ENCODE assay signal across 10 cellular contexts in genomic region chr6:85866373-85866740, GRCh38.
DNase-seq lines count a peak whose midpoint lies in the region; ATAC-seq and TF ChIP-seq lines count a peak whose summit lies in the region.
"Had no signal": no experiment of that assay in that cellular context is flagged by ENCODE, and none has a peak within 500 bp of the region (broad histone marks: within the 10 kb centered on the region; RNA-seq: fewer than 3 reads in every experiment).

No MANE protein-coding gene starts in this region.

- intact Hi-C loops in sigmoid colon (cut with DNase I), result loop anchor here (5.0 kb wide), 1 partner anchor 189 kb away; no protein-coding TSS in a partner anchor
- intact Hi-C loops in activated T-helper 1 cell treated with anti-CD3 and anti-CD28 coated beads, Interleukin-12 subunit alpha, Interleukin-12 subunit beta, Interleukin-2, Interleukin-4 antibody, amounts not matched to agents 30 ng/mL and 10 ng/mL and 1 ng/mL, durations not matched to agents 14 hours and 24 hours and 36 hours (cut with micrococcal nuclease), result no loop called here

- POLR2A ChIA-PET in BJ (lab: Charles Lee), result no interaction called here

- H3K9me3 Mint-ChIP-seq in activated T-helper 1 cell treated with anti-CD3 and anti-CD28 coated beads, Interleukin-12 subunit alpha, Interleukin-12 subunit beta, Interleukin-2, Interleukin-4 antibody, amounts not matched to agents 30 ng/mL and 10 ng/mL and 1 ng/mL, durations not matched to agents 14 hours and 24 hours and 36 hours, result no peaks in the 10 kb centered on the region

- H3K4me1 ChIP-seq in SJSA1 (replicated peaks), result peaks cover 17% of the 10 kb centered on the region
- H3K4me1 ChIP-seq in sigmoid colon, result peaks cover 0 to 38% (median 32%) of the 10 kb centered on the region in 4 donors

- H3K27ac Mint-ChIP-seq in activated T-helper 1 cell treated with anti-CD3 and anti-CD28 coated beads, Interleukin-12 subunit alpha, Interleukin-12 subunit beta, Interleukin-2, Interleukin-4 antibody, amounts not matched to agents 30 ng/mL and 10 ng/mL and 1 ng/mL, durations not matched to agents 14 hours and 24 hours and 36 hours, result no peak overlapping the region

- H3K4me3 ChIP-seq in BJ (ENCODE audit: low read depth, low read length) (peak overlapping the region; percentile 48), SJSA1 (peak overlapping the region; percentile 37), fibroblast of the aortic adventitia (ENCODE audit: low read depth, low read length) (peak overlapping the region; percentile 67), sigmoid colon (peak overlapping the region; percentile 30 to 52 (median 48))

- TF ChIP-seq EP300 in sigmoid colon (IDR thresholded peaks at IDR 0.05), result no peak

- H3K4me1 Mint-ChIP-seq in activated T-helper 1 cell treated with anti-CD3 and anti-CD28 coated beads, Interleukin-12 subunit alpha, Interleukin-12 subunit beta, Interleukin-2, Interleukin-4 antibody, amounts not matched to agents 30 ng/mL and 10 ng/mL and 1 ng/mL, durations not matched to agents 14 hours and 24 hours and 36 hours (ENCODE audit: low read depth), result no peaks in the 10 kb centered on the region

- no peaks in the 10 kb centered on the region for H3K27me3 ChIP-seq in BJ (ENCODE audit: control insufficient read depth, insufficient read depth, low read length)
- no peaks in the 10 kb centered on the region for H3K27me3 ChIP-seq in SJSA1 (replicated peaks)
- H3K27me3 ChIP-seq in sigmoid colon, result no peaks in the 10 kb centered on the region

- no peak for TF ChIP-seq POLR2A in sigmoid colon (IDR thresholded peaks at IDR 0.05)

- H3K4me3 Mint-ChIP-seq in activated T-helper 1 cell treated with anti-CD3 and anti-CD28 coated beads, Interleukin-12 subunit alpha, Interleukin-12 subunit beta, Interleukin-2, Interleukin-4 antibody, amounts not matched to agents 30 ng/mL and 10 ng/mL and 1 ng/mL, durations not matched to agents 14 hours and 24 hours and 36 hours, result no peak overlapping the region

- H3K27ac ChIP-seq in SJSA1 (peak overlapping the region; percentile 25; the same call in 1 of the 2 replicates), sigmoid colon (peak overlapping the region; percentile 71 to 85 (median 79))

- H3K27me3 Mint-ChIP-seq in activated T-helper 1 cell treated with anti-CD3 and anti-CD28 coated beads, Interleukin-12 subunit alpha, Interleukin-12 subunit beta, Interleukin-2, Interleukin-4 antibody, amounts not matched to agents 30 ng/mL and 10 ng/mL and 1 ng/mL, durations not matched to agents 14 hours and 24 hours and 36 hours (ENCODE audit: insufficient read depth), result no peaks in the 10 kb centered on the region

- no peaks in the 10 kb centered on the region for H3K36me3 Mint-ChIP-seq in activated T-helper 1 cell treated with anti-CD3 and anti-CD28 coated beads, Interleukin-12 subunit alpha, Interleukin-12 subunit beta, Interleukin-2, Interleukin-4 antibody, amounts not matched to agents 30 ng/mL and 10 ng/mL and 1 ng/mL, durations not matched to agents 14 hours and 24 hours and 36 hours (ENCODE audit: low read depth)

- CTCF ChIA-PET in BJ (lab: Yijun Ruan, JAX), result no interaction called here

- H3K9me3 ChIP-seq in SJSA1 (replicated peaks) (no peaks in the 10 kb centered on the region), sigmoid colon (no peaks in the 10 kb centered on the region)

- WGBS in sigmoid colon, 2 donors, result 51 to 63% methylated on average over 5 of the region's 5 CpGs

- TF ChIP-seq CTCF in BJ (IDR thresholded peaks at IDR 0.05; ENCODE audit: insufficient read depth, low read depth, low read length), result no peak
- TF ChIP-seq CTCF in fibroblast of the aortic adventitia (IDR thresholded peaks at IDR 0.05; ENCODE audit: insufficient read depth, low read length), result no peak
- TF ChIP-seq CTCF in sigmoid colon (IDR thresholded peaks at IDR 0.05), result no peak

- H3K36me3 ChIP-seq in BJ (ENCODE audit: control insufficient read depth, insufficient read depth, low read length), result no peaks in the 10 kb centered on the region
- no peaks in the 10 kb centered on the region for H3K36me3 ChIP-seq in SJSA1
- H3K36me3 ChIP-seq in sigmoid colon, result no peaks in the 10 kb centered on the region

- DNase-seq in BJ (ENCODE audit: low read depth) (no peak), SJSA1 (ENCODE audit: low read depth in 1 of 2, low spot score in 2 of 2) (no peak), fibroblast of the aortic adventitia (ENCODE audit: low read depth) (peak; percentile 49), sigmoid colon (no peak), NCI-H2171 treated with DMSO at 0.1 percent for 48 hours (lab: John Stamatoyannopoulos, UW) (no peak)
- no peak for DNase-seq in stimulated activated CD4-positive, alpha-beta T cell treated with anti-CD3 and anti-CD28 coated beads, Interleukin-12 subunit alpha, Interleukin-12 subunit beta, amount 100 ng/mL, for 4 hours
- DNase-seq in activated T-helper 1 cell treated with anti-CD3 and anti-CD28 coated beads, Interleukin-12 subunit alpha, Interleukin-12 subunit beta, Interleukin-2, Interleukin-4 antibody, amounts not matched to agents 30 ng/mL and 10 ng/mL and 1 ng/mL, durations not matched to agents 14 hours and 24 hours and 36 hours (ENCODE audit: low spot score), result no peak
- DNase-seq: activated T-cell treated with anti-CD3 and anti-CD28 coated beads for 4 hours; effector CD4-positive, alpha-beta T cell had no signal

- no peak for ATAC-seq in HG02885 (IDR thresholded peaks at IDR 0.05; ENCODE audit: poor library complexity, unreplicated experiment)
